27 cellular contexts compared by ENCODE assay signal in genomic region chr17:37191219-37191618, GRCh38.
DNase-seq lines count a peak whose midpoint lies in the region; ATAC-seq and TF ChIP-seq lines count a peak whose summit lies in the region.
"Had no signal": no experiment of that assay in that cellular context is flagged by ENCODE, and none has a peak within 500 bp of the region (broad histone marks: within the 10 kb centered on the region; RNA-seq: fewer than 3 reads in every experiment).

No MANE protein-coding gene starts in this region.

- no peak overlapping the region for H2AFZ ChIP-seq in IMR-90 (replicated peaks; ENCODE audit: low read length, poor library complexity)
- H2AFZ ChIP-seq: parathyroid adenoma had no signal

- no peak overlapping the region for H3K56ac ChIP-seq in IMR-90 (ENCODE audit: extremely low read depth, insufficient read depth, low read length)

- peaks cover 7% of the 10 kb centered on the region for H3K36me3 ChIP-seq in IMR-90 (ENCODE audit: control insufficient read depth, insufficient read depth, low read length)
- peaks cover 0 to 73% (median 22%) of the 10 kb centered on the region in 6 donors for H3K36me3 ChIP-seq in spleen
- no peaks in the 10 kb centered on the region for H3K36me3 ChIP-seq in effector memory CD4-positive, alpha-beta T cell (ENCODE audit: control insufficient read depth, insufficient read depth, low read length)
- H3K36me3 ChIP-seq: breast epithelium had no signal

- dilution Hi-C loops in IMR-90 (cut with HindIII; ENCODE audit: low sequenced_read_pairs, unreplicated experiment) = no loop called here

- no peak overlapping the region for H3K4ac ChIP-seq in IMR-90 (ENCODE audit: low read depth, low read length)

- BruUV-seq in IMR-90 (replicated peaks; lab: Mats Ljungman, UMichigan) = no TSS peak

- intact Hi-C loops in IMR-90 (cut with micrococcal nuclease) (no loop called here), spleen (cut with DNase I; ENCODE audit: low total_unique reads) (no loop called here)
- intact Hi-C loops in activated CD4-positive, alpha-beta memory T cell treated with anti-CD3 and anti-CD28 coated beads for 36 hours (cut with micrococcal nuclease) = no loop called here

- no peak overlapping the region for H3K4me3 Mint-ChIP-seq in activated CD4-positive, alpha-beta memory T cell treated with anti-CD3 and anti-CD28 coated beads for 36 hours
- H3K4me3 Mint-ChIP-seq: activated CD4-positive, alpha-beta memory T cell treated with anti-CD3 and anti-CD28 coated beads, Interleukin-2, amount 10 ng/mL, durations not matched to agents 7 days and 5 days; B cell; CD8-positive, alpha-beta T cell; endodermal cell; memory B cell; neural crest cell had no signal

- ATAC-seq in IMR-90 (ENCODE audit: low read depth) = peak; percentile 98
- ATAC-seq: CD8-positive, alpha-beta T cell had no signal

- no peak overlapping the region for H2BK15ac ChIP-seq in IMR-90 (ENCODE audit: low read depth, low read length)

- H3K9me1 ChIP-seq in IMR-90 (ENCODE audit: insufficient read depth, low read length) = no peaks in the 10 kb centered on the region; the same call in 1 of the 2 replicates

- in situ Hi-C loops in IMR-90 (cut with MboI; ENCODE audit: low sequenced_read_pairs) (no loop called here), astrocyte of the spinal cord (cut with HindIII; ENCODE audit: low sequenced_read_pairs) (no loop called here)

- TF ChIP-seq POLR2A in IMR-90 (IDR thresholded peaks at IDR 0.05; ENCODE audit: low read depth, low read length) = no peak
- no peak for TF ChIP-seq POLR2A in spleen (IDR thresholded peaks at IDR 0.05)

- WGBS in IMR-90 (ENCODE audit: extremely low coverage in 2 of 2, insufficient read length in 1 of 2), 2 experiments = no CpG with 5 or more reads among the region's 2 CpGs
- WGBS in spleen, 5 donors = 95 to 98% (median 95%) methylated on average over 2 of the region's 2 CpGs

- H3K23ac ChIP-seq in IMR-90 (ENCODE audit: low read depth, low read length) = no peak overlapping the region

- H3K27ac ChIP-seq in IMR-90 (ENCODE audit: insufficient read depth, low read length) = no peak overlapping the region
- no peak overlapping the region for H3K27ac ChIP-seq in spleen
- no peak overlapping the region for H3K27ac ChIP-seq in effector memory CD4-positive, alpha-beta T cell (ENCODE audit: insufficient read depth, low read length, poor library complexity, severe bottlenecking)
- H3K27ac ChIP-seq: A549, breast epithelium, esophagus muscularis mucosa, parathyroid adenoma, tibial nerve had no signal

- no peak overlapping the region for H2AK5ac ChIP-seq in IMR-90 (ENCODE audit: low read depth, low read length)

- H3K9me3 Mint-ChIP-seq in activated CD4-positive, alpha-beta memory T cell treated with anti-CD3 and anti-CD28 coated beads for 36 hours = no peaks in the 10 kb centered on the region
- H3K9me3 Mint-ChIP-seq: activated CD4-positive, alpha-beta memory T cell treated with anti-CD3 and anti-CD28 coated beads, Interleukin-2, amount 10 ng/mL, durations not matched to agents 7 days and 5 days; CD8-positive, alpha-beta T cell; endodermal cell; memory B cell; neural crest cell had no signal

- H3K4me3 ChIP-seq in IMR-90 (ENCODE audit: insufficient read depth, low read depth, low read length) = no peak overlapping the region
- no peak overlapping the region for H3K4me3 ChIP-seq in astrocyte of the spinal cord (ENCODE audit: low read depth, low read length)
- H3K4me3 ChIP-seq in spleen = no peak overlapping the region
- no peak overlapping the region for H3K4me3 ChIP-seq in effector memory CD4-positive, alpha-beta T cell (ENCODE audit: insufficient read depth, low read depth, low read length, poor library complexity, severe bottlenecking)
- H3K4me3 ChIP-seq: A549, breast epithelium, esophagus muscularis mucosa, smooth muscle cell, tibial nerve had no signal

- no peak overlapping the region for H2BK5ac ChIP-seq in IMR-90 (ENCODE audit: low read depth, low read length, poor library complexity, severe bottlenecking)

- H3K27ac Mint-ChIP-seq in activated CD4-positive, alpha-beta memory T cell treated with anti-CD3 and anti-CD28 coated beads for 36 hours = no peak overlapping the region
- H3K27ac Mint-ChIP-seq: activated CD4-positive, alpha-beta memory T cell treated with anti-CD3 and anti-CD28 coated beads, Interleukin-2, amount 10 ng/mL, durations not matched to agents 7 days and 5 days; B cell; CD8-positive, alpha-beta T cell; memory B cell had no signal

- no peak overlapping the region for H3K14ac ChIP-seq in IMR-90 (replicated peaks; ENCODE audit: low read depth, low read length)

- peak overlapping the region; percentile 32; the same call in 1 of the 2 replicates for H3K4me2 ChIP-seq in IMR-90 (ENCODE audit: low read depth, low read length)
- H3K4me2 ChIP-seq: A549, smooth muscle cell had no signal

- no peak overlapping the region for H2BK120ac ChIP-seq in IMR-90 (ENCODE audit: low read depth, low read length)

- peaks cover 3% of the 10 kb centered on the region; the same call in 1 of the 2 replicates for H4K20me1 ChIP-seq in IMR-90 (ENCODE audit: insufficient read depth, low read length)

- peaks cover 48% of the 10 kb centered on the region for H3K36me3 Mint-ChIP-seq in activated CD4-positive, alpha-beta memory T cell treated with anti-CD3 and anti-CD28 coated beads for 36 hours

- no peak for TF ChIP-seq CTCF in IMR-90 (conservative IDR thresholded peaks at IDR 0.05; ENCODE audit: low read depth, low read length)
- no peak for TF ChIP-seq CTCF in astrocyte of the spinal cord (IDR thresholded peaks at IDR 0.05; ENCODE audit: low read depth, low read length)
- no peak for TF ChIP-seq CTCF in spleen (IDR thresholded peaks at IDR 0.05 in 8 of 11, conservative IDR thresholded peaks at IDR 0.05 in 3 of 11)

- DNase-seq in AG08396 (ENCODE audit: low spot score) (peak; percentile 17), IMR-90 (peak; percentile 75), astrocyte of the spinal cord (ENCODE audit: low read depth, low spot score) (peak; percentile 45), glomerular visceral epithelial cell (ENCODE audit: extremely low spot score) (peak; percentile 10), hippocampal formation (lab: John Stamatoyannopoulos, UW) (no peak), spleen (no peak)
- no peak for DNase-seq in activated CD4-positive, alpha-beta memory T cell treated with anti-CD3 and anti-CD28 coated beads for 36 hours
- no peak for DNase-seq in effector memory CD4-positive, alpha-beta T cell
- DNase-seq: activated CD4-positive, alpha-beta memory T cell treated with anti-CD3 and anti-CD28 coated beads, Interleukin-2, amount 10 ng/mL, durations not matched to agents 7 days and 5 days; CD8-positive, alpha-beta T cell; endodermal cell; GDM1; glutamatergic neuron; H7; NCI-H146; NCI-H2107; stimulated activated CD4-positive, alpha-beta T cell treated with anti-CD3 and anti-CD28 coated beads, Interleukin-2, amount 100 ng/mL, for 24 hours; T-helper 1 cell had no signal

- no peak overlapping the region for H3K18ac ChIP-seq in IMR-90 (ENCODE audit: low read depth, low read length)

- CTCF ChIA-PET in IMR-90 (lab: Yijun Ruan, JAX) = no interaction called here
- CTCF ChIA-PET in activated CD4-positive, alpha-beta memory T cell treated with anti-CD3 and anti-CD28 coated beads for 36 hours (lab: Charles Lee) = interaction anchor here (0.8 kb wide), 1 partner anchor 95 kb away, joined by 4 read pairs; no protein-coding TSS in a partner anchor

- H4K5ac ChIP-seq in IMR-90 (ENCODE audit: low read depth, low read length) = no peak overlapping the region

- POLR2A ChIA-PET in IMR-90 (lab: Charles Lee; ENCODE audit: unreplicated experiment) = no interaction called here
- POLR2A ChIA-PET in activated CD4-positive, alpha-beta memory T cell treated with anti-CD3 and anti-CD28 coated beads for 36 hours (lab: Charles Lee) = no interaction called here

- H3K9me3 ChIP-seq in IMR-90 (ENCODE audit: control insufficient read depth, insufficient read depth, low read length) (no peaks in the 10 kb centered on the region), spleen (no peaks in the 10 kb centered on the region)
- H3K9me3 ChIP-seq in effector memory CD4-positive, alpha-beta T cell (ENCODE audit: control insufficient read depth, low read length) = no peaks in the 10 kb centered on the region
- H3K9me3 ChIP-seq: A549, breast epithelium, esophagus muscularis mucosa, tibial nerve had no signal

- no peak overlapping the region for H2AK9ac ChIP-seq in IMR-90 (replicated peaks; ENCODE audit: low read depth, low read length, poor library complexity)

- no peak overlapping the region for H4K91ac ChIP-seq in IMR-90 (ENCODE audit: insufficient read depth, low read depth, low read length)

- H3K4me1 ChIP-seq in IMR-90 (ENCODE audit: control insufficient read depth, insufficient read depth, low read length) = peaks cover 2% of the 10 kb centered on the region
- no peaks in the 10 kb centered on the region for H3K4me1 ChIP-seq in spleen
- no peaks in the 10 kb centered on the region for H3K4me1 ChIP-seq in effector memory CD4-positive, alpha-beta T cell (ENCODE audit: control insufficient read depth, insufficient read depth, low read length, poor library complexity, severe bottlenecking)
- H3K4me1 ChIP-seq: A549, breast epithelium, esophagus muscularis mucosa, parathyroid adenoma, tibial nerve had no signal

- TF ChIP-seq RAD21 in IMR-90 (IDR thresholded peaks at IDR 0.05; ENCODE audit: low read length) = no peak

- H4K8ac ChIP-seq in IMR-90 (ENCODE audit: low read depth in 2 of 2, low read length in 2 of 2) = no peak overlapping the region

- no peak overlapping the region for H2BK20ac ChIP-seq in IMR-90 (ENCODE audit: low read depth, low read length)

- no peaks in the 10 kb centered on the region for H3K27me3 Mint-ChIP-seq in activated CD4-positive, alpha-beta memory T cell treated with anti-CD3 and anti-CD28 coated beads for 36 hours
- H3K27me3 Mint-ChIP-seq: activated CD4-positive, alpha-beta memory T cell treated with anti-CD3 and anti-CD28 coated beads, Interleukin-2, amount 10 ng/mL, durations not matched to agents 7 days and 5 days; B cell; memory B cell had no signal

- H3K9ac ChIP-seq in IMR-90 (ENCODE audit: low read depth, low read length) = no peak overlapping the region
- H3K9ac ChIP-seq: parathyroid adenoma had no signal

- peaks cover 4% of the 10 kb centered on the region for H3K4me1 Mint-ChIP-seq in activated CD4-positive, alpha-beta memory T cell treated with anti-CD3 and anti-CD28 coated beads for 36 hours (ENCODE audit: low read depth)
- H3K4me1 Mint-ChIP-seq: activated CD4-positive, alpha-beta memory T cell treated with anti-CD3 and anti-CD28 coated beads, Interleukin-2, amount 10 ng/mL, durations not matched to agents 7 days and 5 days; B cell; endodermal cell; memory B cell; neural crest cell had no signal

- H3K79me1 ChIP-seq in IMR-90 (ENCODE audit: low read depth in 1 of 2, low read length in 2 of 2) = peaks cover 0 to 2% of the 10 kb centered on the region in 2 experiments; a peak in 1 of 4 replicates

- no peaks in the 10 kb centered on the region for H3K27me3 ChIP-seq in IMR-90 (ENCODE audit: control insufficient read depth, insufficient read depth, low read length)
- H3K27me3 ChIP-seq in spleen (replicated peaks in 1 of 7) = no peaks in the 10 kb centered on the region
- no peaks in the 10 kb centered on the region for H3K27me3 ChIP-seq in effector memory CD4-positive, alpha-beta T cell (replicated peaks; ENCODE audit: control insufficient read depth, insufficient read depth, low read length, poor library complexity, severe bottlenecking)
- H3K27me3 ChIP-seq: breast epithelium, esophagus muscularis mucosa, tibial nerve had no signal

Comparison
In these comparisons a context has a peak if more than half of its experiments do, and no peak if none do; other contexts are left out.
1. DNase-seq: peak in AG08396 (single experiment), IMR-90 (single experiment), astrocyte of the spinal cord (single experiment) and glomerular visceral epithelial cell (single experiment); none in hippocampal formation (0 of 2), spleen (single experiment), activated CD4-positive, alpha-beta memory T cell treated with anti-CD3 and anti-CD28 coated beads for 36 hours (single experiment) and effector memory CD4-positive, alpha-beta T cell (0 of 3).